9 cellular contexts compared by ENCODE assay signal in genomic region chr13:49454388-49455015, GRCh38. TPM values are rescaled to one million over a fixed set of nuclear protein-coding genes. Genes with fewer than 3 reads are reported as not detected.
DNase-seq lines count a peak whose midpoint lies in the region; ATAC-seq and FAIRE-seq lines count a peak whose summit lies in the region.
"Had no signal": no experiment of that assay in that cellular context is flagged by ENCODE, and none has a peak within 500 bp of the region (broad histone marks: within the 10 kb centered on the region; RNA-seq: fewer than 3 reads in every experiment).

No MANE protein-coding gene starts in this region.

- H3K36me3 ChIP-seq in SJSA1 (no peaks in the 10 kb centered on the region), small intestine (ENCODE audit: control insufficient read depth in 2 of 2, insufficient read depth in 2 of 2, low read length in 2 of 2) (no peaks in the 10 kb centered on the region)

- H3K27me3 ChIP-seq in SJSA1 (replicated peaks) (no peaks in the 10 kb centered on the region), small intestine (ENCODE audit: control insufficient read depth in 2 of 2, insufficient read depth in 2 of 2, low read length in 2 of 2) (no peaks in the 10 kb centered on the region)
- H3K27me3 ChIP-seq: body of pancreas had no signal

- H3K9me3 ChIP-seq in SJSA1 (replicated peaks): no peaks in the 10 kb centered on the region
- no peaks in the 10 kb centered on the region for H3K9me3 ChIP-seq in small intestine (ENCODE audit: control insufficient read depth, low read depth)
- H3K9me3 ChIP-seq: body of pancreas had no signal

- intact Hi-C loops in cardiac septum (cut with DNase I): no loop called here

- peak overlapping the region; percentile 76 for H3K27ac ChIP-seq in SJSA1
- peak overlapping the region in 1 of 2 donors; percentile 8 for H3K27ac ChIP-seq in small intestine (ENCODE audit: low read depth in 1 of 2, low read length in 1 of 2)
- H3K27ac ChIP-seq: body of pancreas had no signal

- WGBS in small intestine, 3 donors: 51 to 79% (median 63%) methylated on average over 4 of the region's 4 CpGs

- peak; percentile 98 to 99 for ATAC-seq in activated CD4-positive, CD25-positive, alpha-beta regulatory T cell treated with anti-CD3 and anti-CD28 coated beads, Interleukin-2, amount 50 U/mL, for 24 hours
- ATAC-seq in HG02763 (IDR thresholded peaks at IDR 0.05; ENCODE audit: unreplicated experiment): peak; percentile 85
- ATAC-seq: body of pancreas had no signal

- H3K4me1 ChIP-seq in SJSA1 (replicated peaks) (peaks cover 23% of the 10 kb centered on the region), small intestine (ENCODE audit: control insufficient read depth in 2 of 2, insufficient read depth in 1 of 2, low read depth in 1 of 2, low read length in 1 of 2) (peaks cover 0 to 4% of the 10 kb centered on the region in 2 donors)

- no peak for DNase-seq in activated CD4-positive, CD25-positive, alpha-beta regulatory T cell (lab: John Stamatoyannopoulos, UW)
- peak in 1 of 2 experiments; percentile 77 for DNase-seq in SJSA1 (ENCODE audit: low read depth in 1 of 2, low spot score in 2 of 2)
- DNase-seq in small intestine: no peak
- DNase-seq in GDM1 (lab: John Stamatoyannopoulos, UW): no peak
- no peak for DNase-seq in iPS-NIHi7 (ENCODE audit: extremely low spot score)
- DNase-seq in cardiac septum (ENCODE audit: low spot score): no peak
- DNase-seq: body of pancreas had no signal

- peak; percentile 68 for FAIRE-seq in small intestine (lab: Jason Lieb, UNC)

- no peak overlapping the region; the same call in 1 of the 2 replicates for H3K4me3 ChIP-seq in SJSA1
- no peak overlapping the region for H3K4me3 ChIP-seq in small intestine (ENCODE audit: low read depth in 1 of 2, low read length in 2 of 2)
- H3K4me3 ChIP-seq: body of pancreas had no signal

RNA-seq across cellular contexts. Expression of gene SETDB2, which starts 10.4 kb away (rescaled TPM):
- total RNA-seq in SJSA1 (2014; rRNA removed; shearing (Covaris generic)): 5.6 and 6.4 TPM in 2 replicates
- polyA plus RNA-seq in small intestine: 1 to 10 TPM; 2.2 to 4.1 (median 3.5) TPM
- 11.2 TPM for total RNA-seq in cardiac septum

RNA-seq across cellular contexts. Expression of gene CAB39L, which starts 10.6 kb away (rescaled TPM):
- total RNA-seq in SJSA1 (2014; rRNA removed; shearing (Covaris generic)): 6.2 and 6.5 TPM in 2 replicates
- polyA plus RNA-seq in small intestine: 1 to 10 TPM; 1.6 to 4.7 (median 2.7) TPM
- 9.8 TPM for total RNA-seq in cardiac septum

RNA-seq across cellular contexts. Expression of gene PHF11, which starts 41.3 kb away (rescaled TPM):
- total RNA-seq in SJSA1 (2014; rRNA removed; shearing (Covaris generic)): 20.1 and 52.2 TPM in 2 replicates
- polyA plus RNA-seq in small intestine: 10 to 100 TPM; 32.0 to 94.4 (median 56.7) TPM
- 20.5 TPM for total RNA-seq in cardiac septum
